In the genomic region with DNA sequence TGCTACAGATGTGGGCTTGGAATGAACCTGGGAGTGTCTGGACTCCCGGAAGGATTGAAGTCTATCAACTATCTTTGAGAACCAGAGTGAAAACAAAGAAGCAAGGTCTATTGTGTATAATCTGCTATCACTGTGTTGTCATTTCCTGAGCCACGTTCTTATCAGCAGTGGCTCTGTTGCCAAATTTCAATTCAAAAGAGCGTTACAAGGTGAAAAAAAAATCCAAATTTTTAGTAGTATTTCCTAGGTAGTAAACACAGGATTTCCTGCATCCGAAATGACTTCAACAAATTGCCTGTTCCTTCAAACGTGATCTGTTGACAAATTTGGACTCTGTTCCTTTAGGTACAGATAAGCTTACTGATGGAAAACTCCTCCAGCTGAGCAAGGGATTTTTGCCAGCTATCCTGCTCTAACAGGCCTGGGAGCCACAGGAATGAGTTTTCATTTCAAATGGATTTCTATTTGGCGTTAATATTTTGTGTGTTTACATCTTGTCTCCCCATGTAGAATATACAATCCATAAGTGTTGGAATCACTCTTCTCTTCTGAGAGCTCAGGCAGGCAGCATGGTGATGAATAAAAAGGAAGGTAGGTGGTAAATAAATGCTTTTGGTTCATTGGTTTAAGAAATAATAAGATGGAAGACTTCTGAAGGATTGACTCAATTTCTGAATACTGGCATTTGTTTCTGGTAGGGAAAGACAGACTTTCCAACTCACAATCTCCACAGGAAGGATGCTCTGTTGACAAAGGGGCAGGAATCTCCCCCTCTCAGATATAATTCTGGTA, we compare ENCODE assay signal across 1 cellular context.
TF ChIP-seq lines count a peak whose summit lies in the region.

No MANE protein-coding gene starts in this region.

TF ChIP-seq in liver, 16 proteins besides CTCF, POLR2A, EP300 and RAD21 (continued from another document):
- TF ChIP-seq REST (IDR thresholded peaks at IDR 0.05) = no peak
- peak; percentile 11 to 30 for TF ChIP-seq RXRA (IDR thresholded peaks at IDR 0.05)
